Comparison of ENCODE assay signal across 20 cellular contexts in the genomic region with DNA sequence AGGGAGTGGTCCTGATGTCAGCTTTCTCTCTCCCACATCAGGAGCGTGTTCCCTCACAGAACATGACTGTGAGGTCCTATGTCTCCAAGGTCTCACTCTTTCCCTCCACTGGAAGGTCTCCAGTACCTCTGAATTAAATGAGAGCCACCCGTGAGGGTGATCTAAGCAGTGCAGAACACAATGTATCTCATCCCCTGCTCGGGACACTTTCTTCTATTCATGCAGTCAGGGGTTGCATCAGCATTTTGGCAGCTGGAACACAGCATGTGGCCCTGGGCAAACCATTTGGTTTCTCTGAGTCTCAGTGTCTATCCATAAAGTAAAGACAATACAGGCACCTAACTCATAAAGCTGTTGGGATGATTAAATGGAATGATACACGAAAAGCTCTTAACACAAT. TPM values are rescaled to one million over a fixed set of nuclear protein-coding genes. Genes with fewer than 3 reads are reported as not detected.
DNase-seq lines count a peak whose midpoint lies in the region; ATAC-seq, FAIRE-seq and TF ChIP-seq lines count a peak whose summit lies in the region.
"Had no signal": no experiment of that assay in that cellular context is flagged by ENCODE, and none has a peak within 500 bp of the region (broad histone marks: within the 10 kb centered on the region; RNA-seq: fewer than 3 reads in every experiment).

No MANE protein-coding gene starts in this region.

- TF ChIP-seq CTCF in choroid plexus epithelial cell (conservative IDR thresholded peaks at IDR 0.05; ENCODE audit: low read depth, low read length) (no peak), left ventricle myocardium inferior (IDR thresholded peaks at IDR 0.05; ENCODE audit: borderline replicate concordance) (no peak), gastrocnemius medialis (IDR thresholded peaks at IDR 0.05 in 4 of 5, conservative IDR thresholded peaks at IDR 0.05 in 1 of 5) (no peak), mesothelial cell of epicardium (IDR thresholded peaks at IDR 0.05; ENCODE audit: unreplicated experiment) (no peak)

- no peak overlapping the region for H3K4me3 Mint-ChIP-seq in mesothelial cell of epicardium
- H3K4me3 Mint-ChIP-seq: activated CD4-positive, alpha-beta T cell treated with anti-CD3 and anti-CD28 coated beads, Interleukin-2, amount 10 ng/mL, durations not matched to agents 7 days and 5 days had no signal

- H3K27me3 ChIP-seq in left ventricle myocardium inferior (ENCODE audit: low read depth) (peaks cover under 1% of the 10 kb centered on the region), gastrocnemius medialis (no peaks in the 10 kb centered on the region)
- H3K27me3 ChIP-seq: ascending aorta, hepatocyte, Peyer's patch, sigmoid colon had no signal

- in situ Hi-C loops in gastrocnemius medialis (cut with MboI; ENCODE audit: low sequenced_read_pairs in 4 of 4) = no loop called here

- H3K36me3 Mint-ChIP-seq in mesothelial cell of epicardium = no peaks in the 10 kb centered on the region

- H3K9me3 Mint-ChIP-seq in mesothelial cell of epicardium = no peaks in the 10 kb centered on the region
- H3K9me3 Mint-ChIP-seq: activated CD4-positive, alpha-beta T cell treated with anti-CD3 and anti-CD28 coated beads, Interleukin-2, amount 10 ng/mL, durations not matched to agents 7 days and 5 days had no signal

- H3K27ac ChIP-seq in left ventricle myocardium inferior (replicated peaks) (peak overlapping the region; percentile 56), gastrocnemius medialis (peak overlapping the region; percentile 73 to 89 (median 80))
- H3K27ac ChIP-seq: ascending aorta, hepatocyte, Peyer's patch, sigmoid colon had no signal

- no peak for FAIRE-seq in frontal cortex (lab: Jason Lieb, UNC)
- FAIRE-seq: keratinocyte had no signal

- TF ChIP-seq POLR2A in gastrocnemius medialis (IDR thresholded peaks at IDR 0.05) = peak; percentile 30 to 57

- peak; percentile 97 for ATAC-seq in gastrocnemius medialis

- H3K27ac Mint-ChIP-seq in mesothelial cell of epicardium = no peak overlapping the region
- H3K27ac Mint-ChIP-seq: activated CD4-positive, alpha-beta T cell treated with anti-CD3 and anti-CD28 coated beads, Interleukin-2, amount 10 ng/mL, durations not matched to agents 7 days and 5 days had no signal

- H3K4me1 Mint-ChIP-seq in mesothelial cell of epicardium = peaks cover 13% of the 10 kb centered on the region
- H3K4me1 Mint-ChIP-seq: activated CD4-positive, alpha-beta T cell treated with anti-CD3 and anti-CD28 coated beads, Interleukin-2, amount 10 ng/mL, durations not matched to agents 7 days and 5 days had no signal

- H3K9me3 ChIP-seq in left ventricle myocardium inferior (replicated peaks) (no peaks in the 10 kb centered on the region), gastrocnemius medialis (no peaks in the 10 kb centered on the region)
- H3K9me3 ChIP-seq: ascending aorta, Caco-2, Peyer's patch, sigmoid colon had no signal

- intact Hi-C loops in left ventricle myocardium inferior (cut with micrococcal nuclease) = no loop called here
- intact Hi-C loops in gastrocnemius medialis (cut with DNase I; ENCODE audit: low total_unique reads) = loop anchor here (2.0 to 5.0 kb wide), 2 partner anchors 32 to 348 kb away; no protein-coding TSS in a partner anchor

- no peaks in the 10 kb centered on the region for H3K27me3 Mint-ChIP-seq in mesothelial cell of epicardium (ENCODE audit: low read depth)
- H3K27me3 Mint-ChIP-seq: activated CD4-positive, alpha-beta T cell treated with anti-CD3 and anti-CD28 coated beads, Interleukin-2, amount 10 ng/mL, durations not matched to agents 7 days and 5 days had no signal

- DNase-seq in OCI-M1 (lab: John Stamatoyannopoulos, UW) (peak; percentile 17), choroid plexus epithelial cell (ENCODE audit: low read depth) (peak; percentile 75), left ventricle myocardium inferior (peak; percentile 53), gastrocnemius medialis (peak; percentile 91), 8988T (no peak), mesothelial cell of epicardium (ENCODE audit: low spot score in 2 of 2, unreplicated experiment in 2 of 2) (no peak), frontal cortex (ENCODE audit: low spot score in 2 of 2) (no peak)
- DNase-seq in effector CD4-positive, alpha-beta T cell = no peak
- DNase-seq: activated CD4-positive, alpha-beta T cell treated with anti-CD3 and anti-CD28 coated beads, Interleukin-2, amount 10 ng/mL, durations not matched to agents 7 days and 5 days; activated naive CD4-positive, alpha-beta T cell; activated T-cell treated with anti-CD3 and anti-CD28 coated beads for 4 hours; Caco-2; H7; NCI-H226; Peyer's patch; sigmoid colon; stimulated activated CD4-positive, alpha-beta T cell treated with anti-CD3 and anti-CD28 coated beads, Interleukin-2, amount 100 ng/mL, for 48 hours had no signal

- H3K4me3 ChIP-seq in choroid plexus epithelial cell (ENCODE audit: low read depth, low read length) = no peak overlapping the region
- no peak overlapping the region for H3K4me3 ChIP-seq in left ventricle myocardium inferior
- no peak overlapping the region for H3K4me3 ChIP-seq in gastrocnemius medialis
- H3K4me3 ChIP-seq: ascending aorta, hepatocyte, Peyer's patch, sigmoid colon had no signal

- H3K4me1 ChIP-seq in left ventricle myocardium inferior = peaks cover 13% of the 10 kb centered on the region
- H3K4me1 ChIP-seq in gastrocnemius medialis = peaks cover 14 to 30% of the 10 kb centered on the region in 2 donors
- H3K4me1 ChIP-seq: ascending aorta, Caco-2, Peyer's patch, sigmoid colon had no signal

- H3K36me3 ChIP-seq in left ventricle myocardium inferior = no peaks in the 10 kb centered on the region
- H3K36me3 ChIP-seq in gastrocnemius medialis = no peaks in the 10 kb centered on the region
- H3K36me3 ChIP-seq: ascending aorta, Peyer's patch, sigmoid colon had no signal

RNA-seq across cellular contexts. Expression of a gene that starts 34.2 kb away (rescaled TPM):
- total RNA-seq in left ventricle myocardium inferior (10.2 TPM), gastrocnemius medialis (10 to 100 TPM; 15.4 to 24.9 (median 18.6) TPM), mesothelial cell of epicardium (10.8 to 11.5 TPM (median 11.1 TPM) in 3 replicates), frontal cortex (7.3 TPM)
- total RNA-seq: activated CD4-positive, alpha-beta T cell treated with anti-CD3 and anti-CD28 coated beads, Interleukin-2, amount 10 ng/mL, durations not matched to agents 7 days and 5 days had no signal

Comparison
In these comparisons a context has a peak if more than half of its experiments do, and no peak if none do; other contexts are left out.
1. DNase-seq: peak in OCI-M1 (single experiment), choroid plexus epithelial cell (single experiment), left ventricle myocardium inferior (single experiment) and gastrocnemius medialis (2 of 2); none in effector CD4-positive, alpha-beta T cell (single experiment), 8988T (single experiment), mesothelial cell of epicardium (0 of 2) and frontal cortex (0 of 2).